Comparison of ENCODE assay signal across 9 cellular contexts in genomic region chr11:75563501-75563977, GRCh38. TPM values are rescaled to one million over a fixed set of nuclear protein-coding genes. Genes with fewer than 3 reads are reported as not detected.
DNase-seq lines count a peak whose midpoint lies in the region; ATAC-seq, FAIRE-seq and TF ChIP-seq lines count a peak whose summit lies in the region.
"Had no signal": no experiment of that assay in that cellular context is flagged by ENCODE, and none has a peak within 500 bp of the region (broad histone marks: within the 10 kb centered on the region; RNA-seq: fewer than 3 reads in every experiment).

No MANE protein-coding gene starts in this region.

- CTCF ChIA-PET in CD8-positive, alpha-beta T cell (lab: Charles Lee), result interaction anchor here (10.0 kb wide), 1 partner anchor 13 kb away, joined by 65 read pairs; no protein-coding TSS in a partner anchor

- no peaks in the 10 kb centered on the region for H3K27me3 ChIP-seq in CD8-positive, alpha-beta T cell (ENCODE audit: insufficient read depth, low read length)
- no peaks in the 10 kb centered on the region for H3K27me3 ChIP-seq in RWPE2 (ENCODE audit: insufficient read depth, poor library complexity, severe bottlenecking)

- intact Hi-C loops in CD8-positive, alpha-beta T cell (cut with DNase I, micrococcal nuclease), result loop anchor here (2.0 to 10.0 kb wide), 4 partner anchors 19 to 819 kb away; partner anchors contain the start of genes DGAT2 (in 1 of the 2), GVQW3 (in 1 of the 2) and THAP12 (in 1 of the 2)

- no peaks in the 10 kb centered on the region for H3K9me3 Mint-ChIP-seq in CD8-positive, alpha-beta T cell
- H3K9me3 Mint-ChIP-seq in osteocyte (ENCODE audit: unreplicated experiment), result no peaks in the 10 kb centered on the region

- no peak for TF ChIP-seq POLR2A in GM12892 (IDR thresholded peaks at IDR 0.05; ENCODE audit: low read depth, low read length)

- peak overlapping the region; percentile 91 for H3K4me3 ChIP-seq in CD8-positive, alpha-beta T cell (ENCODE audit: low read depth, low read length)
- peak overlapping the region; percentile 60 for H3K4me3 ChIP-seq in RWPE2 (ENCODE audit: severe bottlenecking)
- H3K4me3 ChIP-seq in epithelial cell of proximal tubule (ENCODE audit: low read depth, low read length), result peak overlapping the region; percentile 86

- peak overlapping the region; percentile 21 for H3K27ac ChIP-seq in CD8-positive, alpha-beta T cell (ENCODE audit: low read depth, low read length)
- peak overlapping the region; percentile 92 for H3K27ac ChIP-seq in RWPE2 (ENCODE audit: poor library complexity, severe bottlenecking)

- peaks cover 42% of the 10 kb centered on the region for H3K4me1 ChIP-seq in CD8-positive, alpha-beta T cell (ENCODE audit: insufficient read depth, low read length)
- H3K4me1 ChIP-seq in RWPE2 (ENCODE audit: insufficient read depth, poor library complexity, severe bottlenecking), result peaks cover 10% of the 10 kb centered on the region

- no peak for TF ChIP-seq CTCF in CD8-positive, alpha-beta T cell (IDR thresholded peaks at IDR 0.05)
- no peak for TF ChIP-seq CTCF in RWPE2 (IDR thresholded peaks at IDR 0.05; ENCODE audit: poor library complexity, severe bottlenecking)
- TF ChIP-seq CTCF in epithelial cell of proximal tubule (conservative IDR thresholded peaks at IDR 0.05; ENCODE audit: low read depth, low read length), result no peak
- TF ChIP-seq CTCF in osteocyte (IDR thresholded peaks at IDR 0.05), result no peak

- H3K4me3 Mint-ChIP-seq in CD8-positive, alpha-beta T cell, result peak overlapping the region; percentile 98
- H3K4me3 Mint-ChIP-seq in osteocyte (ENCODE audit: unreplicated experiment), result peak overlapping the region; percentile 97

- FAIRE-seq in GM12892 (lab: Jason Lieb, UNC), result no peak

- peaks cover 17% of the 10 kb centered on the region for H3K36me3 Mint-ChIP-seq in CD8-positive, alpha-beta T cell
- peaks cover 13% of the 10 kb centered on the region for H3K36me3 Mint-ChIP-seq in osteocyte (ENCODE audit: unreplicated experiment)

- ATAC-seq in CD8-positive, alpha-beta T cell, result no peak
- peak; percentile 42 for ATAC-seq in RWPE2 (ENCODE audit: low read depth)
- ATAC-seq in GM19455 (IDR thresholded peaks at IDR 0.05; ENCODE audit: unreplicated experiment), result no peak
- ATAC-seq in GM19023 (IDR thresholded peaks at IDR 0.05; ENCODE audit: unreplicated experiment), result no peak
- no peak for ATAC-seq in GM18907 (IDR thresholded peaks at IDR 0.05; ENCODE audit: unreplicated experiment)

- peak overlapping the region; percentile 95 for H3K27ac Mint-ChIP-seq in CD8-positive, alpha-beta T cell
- peak overlapping the region; percentile 98 for H3K27ac Mint-ChIP-seq in osteocyte (ENCODE audit: unreplicated experiment)

- H3K4me1 Mint-ChIP-seq in CD8-positive, alpha-beta T cell (ENCODE audit: low read depth), result peaks cover 51% of the 10 kb centered on the region
- H3K4me1 Mint-ChIP-seq in osteocyte (ENCODE audit: unreplicated experiment), result peaks cover 62% of the 10 kb centered on the region

- H3K9me3 ChIP-seq in CD8-positive, alpha-beta T cell (ENCODE audit: low read length), result no peaks in the 10 kb centered on the region
- H3K9me3 ChIP-seq in RWPE2 (ENCODE audit: severe bottlenecking), result no peaks in the 10 kb centered on the region

- no peak for DNase-seq in CD8-positive, alpha-beta T cell
- DNase-seq in RWPE2 (ENCODE audit: low spot score), result no peak
- DNase-seq in epithelial cell of proximal tubule (ENCODE audit: low read depth), result no peak
- no peak for DNase-seq in osteocyte (ENCODE audit: extremely low spot score, unreplicated experiment)
- DNase-seq in GM12892 (ENCODE audit: insufficient read length), result no peak
- DNase-seq: NCI-H446 treated with DMSO at 0.1 percent for 48 hours had no signal

- peaks cover 3% of the 10 kb centered on the region for H3K36me3 ChIP-seq in CD8-positive, alpha-beta T cell (ENCODE audit: insufficient read depth, low read length)
- peaks cover 34% of the 10 kb centered on the region for H3K36me3 ChIP-seq in RWPE2 (ENCODE audit: low read depth)

- no peaks in the 10 kb centered on the region for H3K27me3 Mint-ChIP-seq in CD8-positive, alpha-beta T cell (ENCODE audit: low read depth)
- H3K27me3 Mint-ChIP-seq in osteocyte (ENCODE audit: unreplicated experiment), result no peaks in the 10 kb centered on the region

- POLR2A ChIA-PET in CD8-positive, alpha-beta T cell (lab: Charles Lee), result interaction anchor here (1.3 kb wide), 1 partner anchor 11 kb away, joined by 6 read pairs; no protein-coding TSS in a partner anchor

RNA-seq across cellular contexts. Expression of gene SERPINH1, which starts 1.5 kb away (rescaled TPM):
- total RNA-seq in CD8-positive, alpha-beta T cell, result 1 to 10 TPM; 2.1 to 2.4 TPM
- total RNA-seq in epithelial cell of proximal tubule, result 231 and 256 TPM in 2 replicates
- 484 and 511 TPM in 2 replicates for total RNA-seq in osteocyte
- polyA plus RNA-seq in GM12892 (2012; ENCODE audit: missing spikeins), result 10.9 TPM

RNA-seq across cellular contexts. Expression of gene GDPD5, which starts 37.8 kb away (rescaled TPM):
- total RNA-seq in CD8-positive, alpha-beta T cell, result 10 to 100 TPM; 15.9 to 18.3 TPM
- total RNA-seq in epithelial cell of proximal tubule (8.5 and 17.4 TPM in 2 replicates), osteocyte (3.1 and 4.0 TPM in 2 replicates)
- polyA plus RNA-seq in GM12892 (2012; ENCODE audit: missing spikeins), result 11.5 TPM

Comparison
In these comparisons a context has a peak if more than half of its experiments do, and no peak if none do; other contexts are left out.
1. RNA of gene SERPINH1, which starts 1.5 kb away (total RNA-seq): 484 to 511 TPM in osteocyte and 231 to 256 TPM in epithelial cell of proximal tubule; 2.1 to 2.4 TPM in CD8-positive, alpha-beta T cell; every median in the first group is over 10 times any median in the second.
2. Peak in every context shown above with its lines, with median percentiles within 50 percentile points of each other: H3K4me3 ChIP-seq.